In the genomic region with DNA sequence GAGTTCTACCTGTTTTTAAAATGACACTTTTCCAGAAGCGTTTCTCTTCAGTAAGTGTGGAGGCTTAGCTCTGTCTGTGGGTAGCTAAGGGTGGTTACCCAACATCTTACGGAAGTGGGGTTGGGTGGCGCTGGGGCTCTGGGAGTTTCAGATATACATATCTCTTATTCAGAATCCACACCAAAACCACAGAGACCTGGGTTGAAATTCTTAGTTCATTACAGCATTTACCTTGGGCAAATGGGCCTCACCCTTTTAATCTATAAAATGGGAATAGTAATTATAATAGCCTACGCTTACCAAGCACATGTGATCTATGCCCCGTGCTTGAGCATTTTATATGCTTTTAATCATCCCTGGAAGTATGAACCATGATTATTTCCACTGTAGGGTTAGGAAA, we compare ENCODE assay signal across 21 cellular contexts. TPM values are rescaled to one million over a fixed set of nuclear protein-coding genes. Genes with fewer than 3 reads are reported as not detected.
DNase-seq lines count a peak whose midpoint lies in the region; ATAC-seq, FAIRE-seq and TF ChIP-seq lines count a peak whose summit lies in the region.
"Had no signal": no experiment of that assay in that cellular context is flagged by ENCODE, and none has a peak within 500 bp of the region (broad histone marks: within the 10 kb centered on the region; RNA-seq: fewer than 3 reads in every experiment).

No MANE protein-coding gene starts in this region.

- H3K27ac Mint-ChIP-seq in chondrocyte (ENCODE audit: unreplicated experiment) = peak overlapping the region; percentile 30
- H3K27ac Mint-ChIP-seq: activated B cell treated with CpG ODN at 0.5 μM for 24 hours; activated CD8-positive, alpha-beta T cell treated with anti-CD3 and anti-CD28 coated beads for 36 hours had no signal

- no peak overlapping the region for H3K9ac ChIP-seq in HepG2 (ENCODE audit: insufficient read depth, low read depth, low read length)
- H3K9ac ChIP-seq: BLaER1 had no signal

- no peak for TF ChIP-seq RAD21 in HepG2 (CRISPR knock-in tag; IDR thresholded peaks at IDR 0.05)

- H3K4me1 ChIP-seq in HepG2 (ENCODE audit: insufficient read depth, low read length) (peaks cover 29% of the 10 kb centered on the region), right lobe of liver (peaks cover 0 to 7% (median 0%) of the 10 kb centered on the region in 4 donors)
- H3K4me1 ChIP-seq: A549 had no signal

- no peak overlapping the region for H3K4me3 Mint-ChIP-seq in chondrocyte (ENCODE audit: unreplicated experiment)
- H3K4me3 Mint-ChIP-seq: activated B cell treated with CpG ODN at 0.5 μM for 24 hours; activated CD8-positive, alpha-beta T cell treated with anti-CD3 and anti-CD28 coated beads for 36 hours had no signal

- no peak overlapping the region for H3K4me2 ChIP-seq in HepG2 (ENCODE audit: low read depth, low read length)
- H3K4me2 ChIP-seq: A549, BLaER1 had no signal

- H3K36me3 Mint-ChIP-seq in chondrocyte (ENCODE audit: low read depth) = no peaks in the 10 kb centered on the region

- peaks cover 58% of the 10 kb centered on the region for H3K4me1 Mint-ChIP-seq in chondrocyte (ENCODE audit: low read depth)
- H3K4me1 Mint-ChIP-seq: activated B cell treated with CpG ODN at 0.5 μM for 24 hours had no signal

- H3K36me3 ChIP-seq in HepG2 (replicated peaks in 1 of 2; ENCODE audit: control insufficient read depth in 1 of 2, insufficient read depth in 2 of 2, low read length in 2 of 2) (no peaks in the 10 kb centered on the region), right lobe of liver (no peaks in the 10 kb centered on the region)
- H3K36me3 ChIP-seq: lower lobe of right lung had no signal

- in situ Hi-C loops in HepG2 (cut with HindIII; ENCODE audit: extremely low pct_ligation_motif_present, low pct_unique_long_range_greater_than_20kb) = loop anchor here (25.0 kb wide), 1 partner anchor 616 kb away; no protein-coding TSS in a partner anchor

- BruUV-seq in HepG2 (replicated peaks; lab: Mats Ljungman, UMichigan) = no TSS peak

- ATAC-seq in HepG2 = no peak
- ATAC-seq in right lobe of liver = no peak
- ATAC-seq: A549; activated CD8-positive, alpha-beta T cell treated with anti-CD3 and anti-CD28 coated beads for 36 hours; lower lobe of right lung had no signal

- no peak for FAIRE-seq in HepG2 (lab: Jason Lieb, UNC)
- FAIRE-seq: A549, D721Med, keratinocyte had no signal

- POLR2A ChIA-PET in HepG2 (lab: Yijun Ruan, JAX) = interaction anchor here (1.6 kb wide), 1 partner anchor 9 kb away, joined by 4 read pairs; a partner anchor contains a TSS

- no peaks in the 10 kb centered on the region; the same call in 1 of the 2 replicates for H4K20me1 ChIP-seq in HepG2 (ENCODE audit: insufficient read depth, low read length)

- H3K9me3 ChIP-seq in HepG2 (ENCODE audit: low read length) (no peaks in the 10 kb centered on the region), right lobe of liver (no peaks in the 10 kb centered on the region)
- H3K9me3 ChIP-seq: A549, lower lobe of right lung had no signal

- H3K4me3 ChIP-seq in HepG2 (replicated peaks in 1 of 3; ENCODE audit: insufficient read depth in 1 of 3, low read depth in 2 of 3, low read length in 3 of 3) (no peak overlapping the region), right lobe of liver (no peak overlapping the region)
- H3K4me3 ChIP-seq: A549, BLaER1, lower lobe of right lung had no signal

- TF ChIP-seq CTCF in HepG2 (CRISPR knock-in tag; IDR thresholded peaks at IDR 0.05) (no peak), right lobe of liver (IDR thresholded peaks at IDR 0.05) (no peak), chondrocyte (IDR thresholded peaks at IDR 0.05) (no peak)

- 97% methylated on average over 5 of the region's 5 CpGs for WGBS in HepG2 (ENCODE audit: low lambda C conversion rate)
- 80% methylated on average over 4 of the region's 5 CpGs for WGBS in right lobe of liver (ENCODE audit: insufficient coverage, low coverage, low lambda C conversion rate, missing lambda C conversion rate)

- no peak overlapping the region for H2AFZ ChIP-seq in HepG2 (ENCODE audit: low read length)

- intact Hi-C loops in HepG2 (cut with micrococcal nuclease; ENCODE audit: unreplicated experiment) (no loop called here), right lobe of liver (cut with DNase I) (no loop called here)

- CTCF ChIA-PET in HepG2 (lab: Yijun Ruan, JAX; ENCODE audit: low intra/inter-chr PET ratio, low total read pairs) = no interaction called here

- peaks cover 77% of the 10 kb centered on the region for H3K79me2 ChIP-seq in HepG2 (ENCODE audit: insufficient read depth, low read length)

- no peaks in the 10 kb centered on the region for H3K27me3 Mint-ChIP-seq in chondrocyte (ENCODE audit: low read depth)

- H3K9me3 Mint-ChIP-seq in chondrocyte (ENCODE audit: low read depth) = peaks cover 5% of the 10 kb centered on the region
- H3K9me3 Mint-ChIP-seq: activated B cell treated with CpG ODN at 0.5 μM for 24 hours had no signal

- DNase-seq in HepG2 (ENCODE audit: low spot score) (no peak), right lobe of liver (no peak), RPMI7951 (ENCODE audit: low read depth) (peak; percentile 54), chondrocyte (ENCODE audit: low spot score) (no peak), NCI-H1694 (lab: John Stamatoyannopoulos, UW) (no peak), GDM1 (lab: John Stamatoyannopoulos, UW) (no peak), T-helper 9 cell (no peak)
- no peak for DNase-seq in stimulated activated CD4-positive, alpha-beta T cell treated with anti-CD3 and anti-CD28 coated beads, Interleukin-1b, Interleukin-23, amount 100 ng/mL, for 48 hours
- DNase-seq: activated B cell treated with CpG ODN at 0.5 μM for 24 hours; activated CD8-positive, alpha-beta T cell treated with anti-CD3 and anti-CD28 coated beads for 36 hours; foreskin fibroblast; lower lobe of right lung; NCI-H1417 treated with DMSO at 0.1 percent for 48 hours; NCI-H524; Right ventricle myocardium superior; T-helper 1 cell had no signal

- TF ChIP-seq EP300 in HepG2 (IDR thresholded peaks at IDR 0.05; ENCODE audit: low read depth in 2 of 2, low read length in 2 of 2) (no peak), HepG2 (CRISPR knock-in tag; IDR thresholded peaks at IDR 0.05; ENCODE audit: borderline replicate concordance) (no peak)

- H3K27me3 ChIP-seq in HepG2 (ENCODE audit: control insufficient read depth in 1 of 2, insufficient read depth in 2 of 2, low read length in 2 of 2) (no peaks in the 10 kb centered on the region), right lobe of liver (no peaks in the 10 kb centered on the region)
- H3K27me3 ChIP-seq: BLaER1 had no signal

- H3K27ac ChIP-seq in HepG2 (ENCODE audit: extremely low read length, insufficient read depth, low read length) (no peak overlapping the region), right lobe of liver (no peak overlapping the region)
- H3K27ac ChIP-seq: A549, BLaER1, epithelial cell of prostate, lower lobe of right lung had no signal

- TF ChIP-seq POLR2A in HepG2 (IDR thresholded peaks at IDR 0.05; ENCODE audit: insufficient read depth in 1 of 2, low read depth in 2 of 2, low read length in 2 of 2) (no peak), right lobe of liver (IDR thresholded peaks at IDR 0.05) (no peak)

TF ChIP-seq in HepG2, 621 proteins besides CTCF, POLR2A, EP300 and RAD21:
- no peak for TF ChIP-seq TP53 (CRISPR knock-in tag; conservative IDR thresholded peaks at IDR 0.05)
- TF ChIP-seq ZNF629 (CRISPR knock-in tag; conservative IDR thresholded peaks at IDR 0.05) = 0 out of 2 replicates have a peak, but pooled peaks have one; percentile 25

RNA-seq across cellular contexts. Expression of a gene that starts 9.4 kb away (rescaled TPM):
- total RNA-seq in HepG2 (2016; rRNA removed; fragmentation: Illumina TruSeq; extraction: Trizol) (17.8 and 25.3 TPM in 2 replicates), right lobe of liver (10 to 100 TPM; 11.7 to 27.8 (median 14.7) TPM), chondrocyte (41.8 to 45.5 TPM (median 44.0 TPM) in 3 replicates)
- total RNA-seq in HepG2 (2016; cell fraction: cytosol; rRNA removed; fragmentation: Illumina TruSeq; extraction: Trizol; ENCODE audit: low read depth) = 1.5 and 3.0 TPM in 2 replicates
- total RNA-seq in HepG2 (2016; cell fraction: insoluble cytoplasmic fraction; rRNA removed; fragmentation: Illumina TruSeq; extraction: Trizol) = 17.7 and 23.8 TPM in 2 replicates
- 6.6 and 7.5 TPM in 2 replicates for total RNA-seq in HepG2 (2016; cell fraction: membrane; rRNA removed; fragmentation: Illumina TruSeq; extraction: Trizol)
- total RNA-seq in HepG2 (2016; cell fraction: nucleus; rRNA removed; fragmentation: Illumina TruSeq; extraction: Trizol) = 54.4 and 62.0 TPM in 2 replicates
- 6.9 and 8.0 TPM in 2 replicates for polyA plus RNA-seq in HepG2 (2011; rRNA removed)
- 5.1 and 6.3 TPM in 2 replicates for polyA plus RNA-seq in HepG2 (2011; cell fraction: cytosol; rRNA removed)
- polyA plus RNA-seq in HepG2 (2011; cell fraction: nucleus; rRNA removed) = 11.3 and 14.5 TPM in 2 replicates
- polyA plus RNA-seq in HepG2 (2012) = 10.7 and 11.8 TPM in 2 replicates
- 0.58 and 0.68 TPM in 2 replicates for polyA plus RNA-seq in HepG2 (2016; cell fraction: cytosol; fragmentation: Illumina TruSeq; extraction: Trizol; ENCODE audit: low read depth)
- polyA plus RNA-seq in HepG2 (2016; cell fraction: insoluble cytoplasmic fraction; fragmentation: Illumina TruSeq; extraction: Trizol; ENCODE audit: low read depth) = 9.2 and 9.6 TPM in 2 replicates
- polyA plus RNA-seq in HepG2 (2016; cell fraction: membrane; fragmentation: Illumina TruSeq; extraction: Trizol; ENCODE audit: low read depth) = 1.3 and 1.5 TPM in 2 replicates
- 23.3 and 24.1 TPM in 2 replicates for polyA plus RNA-seq in HepG2 (2016; cell fraction: nucleus; fragmentation: Illumina TruSeq; extraction: Trizol; ENCODE audit: insufficient read depth, low read depth)
- 0.05 and 44.0 TPM in 2 replicates for polyA minus RNA-seq in HepG2 (2011; rRNA and poly(A)+ RNA removed; ENCODE audit: low replicate concordance)
- 24.8 and 27.2 TPM in 2 replicates for polyA minus RNA-seq in HepG2 (2011; cell fraction: cytosol; rRNA and poly(A)+ RNA removed)
- 79.6 and 89.1 TPM in 2 replicates for polyA minus RNA-seq in HepG2 (2011; cell fraction: nucleus; rRNA and poly(A)+ RNA removed)
- total RNA-seq in RPMI7951 (2014; rRNA removed; shearing (Covaris generic)) = 43.0 and 44.9 TPM in 2 replicates
- total RNA-seq: activated CD8-positive, alpha-beta T cell treated with anti-CD3 and anti-CD28 coated beads for 36 hours had no signal
